In the genomic region with DNA sequence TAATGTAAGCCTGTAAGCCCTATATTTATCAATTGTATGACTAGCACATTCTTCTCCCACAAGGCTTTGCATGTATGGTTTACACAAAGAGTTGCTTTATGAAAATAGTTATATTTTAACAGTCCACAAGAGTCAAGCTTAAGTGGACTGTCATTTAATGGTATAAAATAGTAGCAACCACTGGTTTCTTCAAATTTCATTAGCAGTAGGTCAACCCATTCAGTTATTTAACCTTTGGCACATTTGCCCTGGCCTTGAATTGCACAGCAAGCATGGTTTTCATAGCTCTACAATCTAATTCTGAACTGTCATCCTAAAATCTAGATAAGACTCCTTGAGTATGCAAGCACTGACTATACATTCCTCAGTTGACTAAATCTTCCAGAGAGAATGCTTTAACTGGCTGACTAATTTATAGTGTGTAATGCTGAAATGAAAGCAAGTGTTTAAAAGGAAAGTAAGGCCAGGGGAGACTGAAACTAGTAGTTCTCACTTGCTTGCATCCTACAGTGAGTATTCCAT, we compare ENCODE assay signal across 8 cellular contexts. TPM values are rescaled to one million over a fixed set of nuclear protein-coding genes. Genes with fewer than 3 reads are reported as not detected.
A peak's percentile ranks its signal among the peaks of the same experiment; 100 is the strongest.
DNase-seq lines count a peak whose midpoint lies in the region; ATAC-seq and TF ChIP-seq lines count a peak whose summit lies in the region.

No MANE protein-coding gene starts in this region.

- CTCF ChIA-PET in activated CD4-positive, alpha-beta memory T cell treated with anti-CD3 and anti-CD28 coated beads for 36 hours (lab: Charles Lee) = interaction anchor here (1.0 to 4.5 kb wide), 6 partner anchors 13 to 119 kb away, joined by 3 to 45 read pairs (median 8); no protein-coding TSS in a partner anchor

- H3K27me3 Mint-ChIP-seq in activated CD4-positive, alpha-beta memory T cell treated with anti-CD3 and anti-CD28 coated beads for 36 hours = no peaks in the 10 kb centered on the region
- peaks cover 4% of the 10 kb centered on the region for H3K27me3 Mint-ChIP-seq in endothelial cell (ENCODE audit: unreplicated experiment)

- DNase-seq in activated CD4-positive, CD25-positive, alpha-beta regulatory T cell (lab: John Stamatoyannopoulos, UW) = no peak
- no peak for DNase-seq in activated CD4-positive, alpha-beta memory T cell treated with anti-CD3 and anti-CD28 coated beads for 36 hours
- DNase-seq in GDM1 (lab: John Stamatoyannopoulos, UW) (no peak), ecto neural progenitor cell (ENCODE audit: low spot score) (no peak), endothelial cell (ENCODE audit: low spot score) (no peak)

- no peaks in the 10 kb centered on the region for H3K27me3 ChIP-seq in muscle layer of duodenum (ENCODE audit: low read depth, low read length)

- H3K36me3 ChIP-seq in muscle layer of duodenum (ENCODE audit: control insufficient read depth in 1 of 2, insufficient read depth in 2 of 2, low read length in 2 of 2) = no peaks in the 10 kb centered on the region

- intact Hi-C loops in activated CD4-positive, alpha-beta memory T cell treated with anti-CD3 and anti-CD28 coated beads for 36 hours (cut with micrococcal nuclease) = loop anchor here (1.0 to 5.0 kb wide), 7 partner anchors 13 to 905 kb away; a partner anchor contains a TSS

- peaks cover 63% of the 10 kb centered on the region for H3K4me1 Mint-ChIP-seq in activated CD4-positive, alpha-beta memory T cell treated with anti-CD3 and anti-CD28 coated beads for 36 hours (ENCODE audit: low read depth)
- H3K4me1 Mint-ChIP-seq in endothelial cell (ENCODE audit: unreplicated experiment) = peaks cover 22% of the 10 kb centered on the region

- H3K4me3 ChIP-seq in muscle layer of duodenum (ENCODE audit: low read depth in 1 of 2, low read length in 2 of 2) = peak overlapping the region; percentile 8 to 51

- peak overlapping the region; percentile 82 for H3K27ac Mint-ChIP-seq in activated CD4-positive, alpha-beta memory T cell treated with anti-CD3 and anti-CD28 coated beads for 36 hours
- H3K27ac Mint-ChIP-seq in endothelial cell (ENCODE audit: unreplicated experiment) = no peak overlapping the region

- H3K4me1 ChIP-seq in muscle layer of duodenum (ENCODE audit: control insufficient read depth in 1 of 2, insufficient read depth in 2 of 2, low read length in 2 of 2) = peaks cover 4 to 23% of the 10 kb centered on the region in 2 donors

- ATAC-seq in activated CD4-positive, CD25-positive, alpha-beta regulatory T cell treated with anti-CD3 and anti-CD28 coated beads, Interleukin-2, amount 50 U/mL, for 24 hours = peak; percentile 74 to 85
- peak; percentile 54 for ATAC-seq in HG02884 (IDR thresholded peaks at IDR 0.05; ENCODE audit: unreplicated experiment)

- H3K27ac ChIP-seq in muscle layer of duodenum (ENCODE audit: low read length) = peak overlapping the region; percentile 33

- H3K36me3 Mint-ChIP-seq in activated CD4-positive, alpha-beta memory T cell treated with anti-CD3 and anti-CD28 coated beads for 36 hours = peaks cover 15% of the 10 kb centered on the region
- H3K36me3 Mint-ChIP-seq in endothelial cell (ENCODE audit: low read depth, unreplicated experiment) = no peaks in the 10 kb centered on the region

- TF ChIP-seq CTCF in endothelial cell (IDR thresholded peaks at IDR 0.05; ENCODE audit: unreplicated experiment) = no peak

- POLR2A ChIA-PET in activated CD4-positive, alpha-beta memory T cell treated with anti-CD3 and anti-CD28 coated beads for 36 hours (lab: Charles Lee) = interaction anchor here (4.1 kb wide), 1 partner anchor 13 kb away, joined by 31 read pairs; no protein-coding TSS in a partner anchor

- peaks cover 2% of the 10 kb centered on the region for H3K9me3 Mint-ChIP-seq in activated CD4-positive, alpha-beta memory T cell treated with anti-CD3 and anti-CD28 coated beads for 36 hours
- H3K9me3 Mint-ChIP-seq in endothelial cell (ENCODE audit: unreplicated experiment) = no peaks in the 10 kb centered on the region

- H3K9me3 ChIP-seq in muscle layer of duodenum (ENCODE audit: control insufficient read depth in 1 of 2, low read length in 2 of 2) = no peaks in the 10 kb centered on the region

- H3K4me3 Mint-ChIP-seq in activated CD4-positive, alpha-beta memory T cell treated with anti-CD3 and anti-CD28 coated beads for 36 hours = peak overlapping the region; percentile 90
- H3K4me3 Mint-ChIP-seq in endothelial cell (ENCODE audit: unreplicated experiment) = no peak overlapping the region

RNA-seq across cellular contexts. Expression of a gene that starts 1.8 kb away (rescaled TPM):
- 10 to 100 TPM; 29.9 to 30.7 TPM for total RNA-seq in activated CD4-positive, alpha-beta memory T cell treated with anti-CD3 and anti-CD28 coated beads for 36 hours
- 0.59 TPM for total RNA-seq in endothelial cell (ENCODE audit: unreplicated experiment)

Comparison
In these comparisons a context has a peak if more than half of its experiments do, and no peak if none do; other contexts are left out.
1. RNA of a gene that starts 1.8 kb away (total RNA-seq): 29.9 to 30.7 TPM in activated CD4-positive, alpha-beta memory T cell treated with anti-CD3 and anti-CD28 coated beads for 36 hours; 0.59 TPM in endothelial cell (single experiment); every median in the first group is over 10 times any median in the second.